ENCODE assay signal across 9 cellular contexts in the genomic region with DNA sequence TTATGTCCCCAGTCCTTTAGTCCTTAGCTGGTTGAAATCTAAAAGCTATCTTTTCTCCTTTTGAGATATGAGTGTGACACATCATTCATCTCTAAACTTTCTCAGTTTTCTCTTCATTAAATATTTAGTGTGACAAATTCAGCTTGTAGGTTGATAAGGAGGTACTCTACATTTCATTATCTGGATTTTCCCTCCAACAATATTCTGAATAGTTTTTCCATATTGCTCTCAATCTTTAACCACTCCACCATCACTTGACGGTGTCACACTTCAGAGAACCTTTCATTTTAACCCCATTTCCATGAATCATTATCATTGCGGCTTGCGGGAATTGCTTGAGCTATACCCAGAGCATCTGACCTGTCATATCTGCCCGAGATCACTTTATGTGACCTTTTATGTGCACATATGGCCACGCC. TPM values are rescaled to one million over a fixed set of nuclear protein-coding genes. Genes with fewer than 3 reads are reported as not detected.
DNase-seq lines count a peak whose midpoint lies in the region; ATAC-seq, FAIRE-seq and TF ChIP-seq lines count a peak whose summit lies in the region.
"Had no signal": no experiment of that assay in that cellular context is flagged by ENCODE, and none has a peak within 500 bp of the region (broad histone marks: within the 10 kb centered on the region; RNA-seq: fewer than 3 reads in every experiment).

No MANE protein-coding gene starts in this region.

- H3K4me2 ChIP-seq in astrocyte (ENCODE audit: low read length): peak overlapping the region; percentile 42

- H3K4me3 Mint-ChIP-seq in astrocyte (ENCODE audit: unreplicated experiment): no peak overlapping the region
- peak overlapping the region; percentile 67 for H3K4me3 Mint-ChIP-seq in stimulated activated naive CD8-positive, alpha-beta T cell treated with anti-CD3 and anti-CD28 coated beads, Interleukin-15, Interleukin-2, amounts not matched to agents 100 ng/mL and 50 ng/mL, for 24 hours

- H3K27me3 Mint-ChIP-seq in astrocyte (ENCODE audit: low read depth, unreplicated experiment): no peaks in the 10 kb centered on the region
- H3K27me3 Mint-ChIP-seq in stimulated activated naive CD8-positive, alpha-beta T cell treated with anti-CD3 and anti-CD28 coated beads, Interleukin-15, Interleukin-2, amounts not matched to agents 100 ng/mL and 50 ng/mL, for 24 hours: peaks cover 3% of the 10 kb centered on the region

- H3K4me1 ChIP-seq in astrocyte (ENCODE audit: insufficient read depth, low read length): peaks cover 13% of the 10 kb centered on the region

- peak; percentile 47 for DNase-seq in activated T-cell treated with anti-CD3 and anti-CD28 coated beads for 24 hours (ENCODE audit: low read depth)
- DNase-seq in activated T-cell treated with anti-CD3 and anti-CD28 coated beads for 4 hours: no peak
- DNase-seq in astrocyte (ENCODE audit: low read depth): peak; percentile 65
- no peak for DNase-seq in activated CD8-positive, alpha-beta memory T cell treated with anti-CD3 and anti-CD28 coated beads, Interleukin-2, amount 50 U/mL, for 48 hours
- DNase-seq in activated CD8-positive, alpha-beta memory T cell treated with anti-CD3 and anti-CD28 coated beads, Interleukin-2, amount 50 U/mL, for 4 hours: no peak
- no peak for DNase-seq in HPDE6-E6E7 (ENCODE audit: extremely low spot score)

- H3K4me3 ChIP-seq in astrocyte (ENCODE audit: insufficient read depth, low read depth, low read length): no peak overlapping the region

- peaks cover 15% of the 10 kb centered on the region for H3K4me1 Mint-ChIP-seq in astrocyte (ENCODE audit: low read depth, unreplicated experiment)
- peaks cover 73% of the 10 kb centered on the region for H3K4me1 Mint-ChIP-seq in stimulated activated naive CD8-positive, alpha-beta T cell treated with anti-CD3 and anti-CD28 coated beads, Interleukin-15, Interleukin-2, amounts not matched to agents 100 ng/mL and 50 ng/mL, for 24 hours (ENCODE audit: low read depth)

- no peaks in the 10 kb centered on the region for H3K9me3 ChIP-seq in astrocyte (ENCODE audit: insufficient read depth, low read depth, low read length)

- peak overlapping the region; percentile 29 for H3K9ac ChIP-seq in astrocyte (ENCODE audit: low read length)

- ATAC-seq in HG03469 (IDR thresholded peaks at IDR 0.05; ENCODE audit: unreplicated experiment): peak; percentile 45

- H3K79me2 ChIP-seq in astrocyte (ENCODE audit: insufficient read depth, low read length): no peaks in the 10 kb centered on the region

- no peaks in the 10 kb centered on the region for H3K27me3 ChIP-seq in astrocyte (ENCODE audit: insufficient read depth, low read length)

- H3K36me3 ChIP-seq in astrocyte (ENCODE audit: insufficient read depth, low read length): no peaks in the 10 kb centered on the region

- H3K27ac ChIP-seq in astrocyte (ENCODE audit: low read depth, low read length): peak overlapping the region; percentile 70
- H3K27ac ChIP-seq: C4-2B had no signal

- TF ChIP-seq CTCF in astrocyte (IDR thresholded peaks at IDR 0.05; ENCODE audit: insufficient read depth, low read depth, low read length): no peak

- no peak for FAIRE-seq in astrocyte (lab: Jason Lieb, UNC)

- no peaks in the 10 kb centered on the region for H4K20me1 ChIP-seq in astrocyte (ENCODE audit: insufficient read depth, low read length)

- H2AFZ ChIP-seq in astrocyte (ENCODE audit: low read depth, low read length): no peak overlapping the region

- no peaks in the 10 kb centered on the region for H3K36me3 Mint-ChIP-seq in astrocyte (ENCODE audit: low read depth, unreplicated experiment)
- H3K36me3 Mint-ChIP-seq in stimulated activated naive CD8-positive, alpha-beta T cell treated with anti-CD3 and anti-CD28 coated beads, Interleukin-15, Interleukin-2, amounts not matched to agents 100 ng/mL and 50 ng/mL, for 24 hours (ENCODE audit: low read depth): peaks cover 20% of the 10 kb centered on the region

- H3K27ac Mint-ChIP-seq in astrocyte (ENCODE audit: unreplicated experiment): peak overlapping the region; percentile 71
- peak overlapping the region; percentile 100 for H3K27ac Mint-ChIP-seq in stimulated activated naive CD8-positive, alpha-beta T cell treated with anti-CD3 and anti-CD28 coated beads, Interleukin-15, Interleukin-2, amounts not matched to agents 100 ng/mL and 50 ng/mL, for 24 hours

- H3K9me3 Mint-ChIP-seq in astrocyte (ENCODE audit: unreplicated experiment): no peaks in the 10 kb centered on the region
- peaks cover 13% of the 10 kb centered on the region for H3K9me3 Mint-ChIP-seq in stimulated activated naive CD8-positive, alpha-beta T cell treated with anti-CD3 and anti-CD28 coated beads, Interleukin-15, Interleukin-2, amounts not matched to agents 100 ng/mL and 50 ng/mL, for 24 hours

RNA-seq across cellular contexts. Expression of gene ATP8B4, which starts 16.1 kb away (rescaled TPM):
- 0.23 and 0.31 TPM in 2 replicates for total RNA-seq in astrocyte

RNA-seq across cellular contexts. Expression of gene SLC27A2, which starts 46.9 kb away (rescaled TPM):
- 0.82 TPM in 1 of 2 replicates, not detected in the other for total RNA-seq in astrocyte

Comparison
In these comparisons a context has a peak if more than half of its experiments do, and no peak if none do; other contexts are left out.
1. DNase-seq: peak in activated T-cell treated with anti-CD3 and anti-CD28 coated beads for 24 hours (single experiment) and astrocyte (single experiment); none in activated T-cell treated with anti-CD3 and anti-CD28 coated beads for 4 hours (single experiment), activated CD8-positive, alpha-beta memory T cell treated with anti-CD3 and anti-CD28 coated beads, Interleukin-2, amount 50 U/mL, for 48 hours (single experiment), activated CD8-positive, alpha-beta memory T cell treated with anti-CD3 and anti-CD28 coated beads, Interleukin-2, amount 50 U/mL, for 4 hours (single experiment) and HPDE6-E6E7 (single experiment).